In the genomic region with DNA sequence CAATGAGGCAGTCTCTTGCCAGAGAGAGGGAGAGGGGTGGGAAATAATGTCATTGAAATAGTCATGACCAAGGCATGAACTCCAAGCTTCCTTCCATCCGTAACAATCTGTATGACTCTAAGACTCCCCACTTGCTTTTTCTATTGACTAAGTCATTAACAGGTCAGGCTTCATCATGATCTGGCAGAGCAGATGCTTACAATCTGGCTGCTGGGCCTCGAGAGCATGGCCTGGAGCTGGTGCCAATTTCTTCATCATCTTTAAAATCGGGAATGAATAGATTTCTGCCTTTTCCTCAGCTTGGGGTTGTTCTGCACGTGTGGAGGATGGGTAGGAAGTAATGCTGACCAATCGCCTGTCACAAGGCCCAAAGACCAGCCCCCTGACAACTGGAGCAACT, we compare ENCODE assay signal across 17 cellular contexts.
DNase-seq lines count a peak whose midpoint lies in the region; FAIRE-seq and TF ChIP-seq lines count a peak whose summit lies in the region.
"Had no signal": no experiment of that assay in that cellular context is flagged by ENCODE, and none has a peak within 500 bp of the region (broad histone marks: within the 10 kb centered on the region; RNA-seq: fewer than 3 reads in every experiment).

No MANE protein-coding gene starts in this region.

- in situ Hi-C loops in GM13977 (cut with MboI; ENCODE audit: low pct_unique_long_range_greater_than_20kb, low sequenced_read_pairs, unreplicated experiment): no loop called here

- no peaks in the 10 kb centered on the region for H3K36me3 ChIP-seq in BLaER1
- H3K36me3 ChIP-seq: Peyer's patch had no signal

- peak; percentile 73 for FAIRE-seq in GM12892 (lab: Jason Lieb, UNC)
- FAIRE-seq: A204.1, G401.6, GM12891 had no signal

- TF ChIP-seq CTCF in GM13977 (IDR thresholded peaks at IDR 0.05; ENCODE audit: extremely low read depth, insufficient read depth, missing control alignments): no peak

- H3K4me2 ChIP-seq in BLaER1: peak overlapping the region; percentile 77

- no peaks in the 10 kb centered on the region for H3K27me3 ChIP-seq in BLaER1
- H3K27me3 ChIP-seq: Peyer's patch had no signal

- no peaks in the 10 kb centered on the region for H4K20me1 ChIP-seq in BLaER1

- peak overlapping the region; percentile 43 for H3K4me3 ChIP-seq in BLaER1
- H3K4me3 ChIP-seq: GM23248, Peyer's patch had no signal

- TF ChIP-seq POLR2A in GM12892 (IDR thresholded peaks at IDR 0.05; ENCODE audit: low read depth, low read length): no peak

- peak overlapping the region; percentile 70; the same call in 1 of the 2 replicates for H3K9ac ChIP-seq in BLaER1
- H3K9ac ChIP-seq: GM23248 had no signal

- H3K4me1 ChIP-seq in BLaER1: peaks cover 72% of the 10 kb centered on the region
- H3K4me1 ChIP-seq: Peyer's patch had no signal

- no peaks in the 10 kb centered on the region for H3K9me3 ChIP-seq in BLaER1
- H3K9me3 ChIP-seq: Peyer's patch had no signal

- peak overlapping the region; percentile 83 for H3K27ac ChIP-seq in BLaER1
- H3K27ac ChIP-seq: GM23248, Peyer's patch had no signal

- DNase-seq in GM12892 (ENCODE audit: insufficient read length): no peak
- peak; percentile 64 for DNase-seq in NCI-H446 treated with DMSO at 0.1 percent for 48 hours (lab: John Stamatoyannopoulos, UW)
- peak; percentile 15 for DNase-seq in islet precursor cell
- no peak for DNase-seq in T-helper 1 cell
- no peak for DNase-seq in retina
- no peak for DNase-seq in NCI-H2107 (lab: John Stamatoyannopoulos, UW)
- no peak for DNase-seq in GM13977 (ENCODE audit: low spot score)
- DNase-seq: COR-L47, GM23248, NCI-H187, NCI-H774, Peyer's patch, Right ventricle myocardium superior had no signal

Comparison
In these comparisons a context has a peak if more than half of its experiments do, and no peak if none do; other contexts are left out.
1. DNase-seq: peak in NCI-H446 treated with DMSO at 0.1 percent for 48 hours (single experiment) and islet precursor cell (single experiment); none in GM12892 (single experiment), T-helper 1 cell (0 of 5), retina (single experiment), NCI-H2107 (single experiment) and GM13977 (single experiment).